In the genomic region with DNA sequence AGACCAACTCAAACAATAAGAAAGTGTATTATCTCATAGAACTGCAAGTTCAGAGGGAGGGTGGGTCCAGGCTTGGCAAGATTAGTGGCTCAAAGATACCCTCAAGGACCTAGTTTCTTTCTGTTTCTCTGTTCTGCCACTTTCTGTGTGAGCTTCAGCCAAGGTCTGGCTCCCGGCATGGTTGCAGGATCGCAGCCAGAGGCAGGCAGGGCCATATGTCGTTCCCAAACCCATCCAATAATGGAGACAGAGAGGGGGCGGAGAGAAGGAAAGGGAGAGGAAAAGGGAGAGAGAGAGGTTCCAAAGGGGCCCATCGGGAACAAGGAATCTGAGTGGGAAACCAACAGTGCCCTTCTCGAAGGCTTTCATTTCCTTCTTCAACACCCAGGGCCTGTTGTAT, we compare ENCODE assay signal across 15 cellular contexts.
DNase-seq lines count a peak whose midpoint lies in the region; ATAC-seq and TF ChIP-seq lines count a peak whose summit lies in the region.
"Had no signal": no experiment of that assay in that cellular context is flagged by ENCODE, and none has a peak within 500 bp of the region (broad histone marks: within the 10 kb centered on the region; RNA-seq: fewer than 3 reads in every experiment).

No MANE protein-coding gene starts in this region.

- H3K9me3 Mint-ChIP-seq in naive thymus-derived CD8-positive, alpha-beta T cell: no peaks in the 10 kb centered on the region
- H3K9me3 Mint-ChIP-seq: activated CD4-positive, alpha-beta T cell treated with anti-CD3 and anti-CD28 coated beads, Interleukin-2, amount 10 ng/mL, durations not matched to agents 7 days and 5 days had no signal

- no peaks in the 10 kb centered on the region for H3K9me3 ChIP-seq in Loucy (ENCODE audit: insufficient read depth, low read depth, low read length)
- no peaks in the 10 kb centered on the region for H3K9me3 ChIP-seq in mammary epithelial cell (replicated peaks; ENCODE audit: insufficient read depth, low read length)
- H3K9me3 ChIP-seq: mucosa of descending colon, prostate gland, upper lobe of left lung had no signal

- H3K4me3 ChIP-seq in Loucy (ENCODE audit: low read length, poor library complexity, severe bottlenecking) (no peak overlapping the region), mammary epithelial cell (replicated peaks in 1 of 3; ENCODE audit: insufficient read depth in 1 of 3, low read depth in 2 of 3, low read length in 3 of 3) (no peak overlapping the region)
- H3K4me3 ChIP-seq: mucosa of descending colon, prostate gland had no signal

- no peaks in the 10 kb centered on the region for H3K9me2 ChIP-seq in Loucy (replicated peaks; ENCODE audit: low read depth, low read length)

- peaks cover 0 to 1% (median 0%) of the 10 kb centered on the region in 5 donors for H3K27me3 Mint-ChIP-seq in naive thymus-derived CD8-positive, alpha-beta T cell
- H3K27me3 Mint-ChIP-seq: activated CD4-positive, alpha-beta T cell treated with anti-CD3 and anti-CD28 coated beads, Interleukin-2, amount 10 ng/mL, durations not matched to agents 7 days and 5 days had no signal

- H4K20me1 ChIP-seq in Loucy (ENCODE audit: insufficient read depth, low read length, poor library complexity, severe bottlenecking) (no peaks in the 10 kb centered on the region), mammary epithelial cell (ENCODE audit: insufficient read depth, low read length) (no peaks in the 10 kb centered on the region)

- in situ Hi-C loops in mammary epithelial cell (cut with MboI; ENCODE audit: low sequenced_read_pairs in 2 of 2): loop anchor here (10.0 to 25.0 kb wide), 3 partner anchors 162 to 519 kb away; a partner anchor contains a TSS

- TF ChIP-seq CTCF in Loucy (conservative IDR thresholded peaks at IDR 0.05; ENCODE audit: low read length) (no peak), mammary epithelial cell (conservative IDR thresholded peaks at IDR 0.05 in 1 of 2, IDR thresholded peaks at IDR 0.05 in 1 of 2; ENCODE audit: extremely low read depth in 1 of 2, insufficient read depth in 1 of 2, low read depth in 1 of 2, low read length in 2 of 2) (no peak)

- dilution Hi-C loops in mammary epithelial cell (cut with HindIII; ENCODE audit: low sequenced_read_pairs): no loop called here

- H3K9ac ChIP-seq in Loucy (ENCODE audit: low read depth, low read length, poor library complexity, severe bottlenecking) (no peak overlapping the region), mammary epithelial cell (ENCODE audit: insufficient read depth, low read length) (no peak overlapping the region)

- no peak for ATAC-seq in naive thymus-derived CD8-positive, alpha-beta T cell
- ATAC-seq in HG03045 (IDR thresholded peaks at IDR 0.05; ENCODE audit: unreplicated experiment) (no peak), GM21515 (IDR thresholded peaks at IDR 0.05; ENCODE audit: unreplicated experiment) (no peak), GM21526 (IDR thresholded peaks at IDR 0.05; ENCODE audit: low FRiP score, unreplicated experiment) (no peak)

- H3K27me3 ChIP-seq in Loucy (ENCODE audit: insufficient read depth, low read length, poor library complexity, severe bottlenecking): no peaks in the 10 kb centered on the region
- H3K27me3 ChIP-seq in mammary epithelial cell (ENCODE audit: insufficient read depth, low read length): no peaks in the 10 kb centered on the region
- H3K27me3 ChIP-seq: upper lobe of left lung had no signal

- peak overlapping the region in 7 of 10 donors; percentile 1 to 96 (median 69) for H3K27ac Mint-ChIP-seq in naive thymus-derived CD8-positive, alpha-beta T cell

- CTCF ChIA-PET in mammary epithelial cell (lab: Charles Lee; ENCODE audit: low non-redundant PET): interaction anchor here (0.7 to 0.8 kb wide), 2 partner anchors 20 to 168 kb away, joined by 3 read pairs; no protein-coding TSS in a partner anchor

- H3K4me1 ChIP-seq in Loucy (ENCODE audit: insufficient read depth, low read length, poor library complexity, severe bottlenecking) (peaks cover 7% of the 10 kb centered on the region), mammary epithelial cell (ENCODE audit: insufficient read depth, low read length) (peaks cover 26% of the 10 kb centered on the region)
- H3K4me1 ChIP-seq: prostate gland had no signal

- H2AFZ ChIP-seq in Loucy (ENCODE audit: low read length) (peak overlapping the region; percentile 22; the same call in 1 of the 2 replicates), mammary epithelial cell (ENCODE audit: low read depth, low read length) (peak overlapping the region; percentile 90)

- peaks cover 11 to 36% (median 20%) of the 10 kb centered on the region in 4 donors for H3K4me1 Mint-ChIP-seq in naive thymus-derived CD8-positive, alpha-beta T cell

- no TSS peak for BruUV-seq in mammary epithelial cell (replicated peaks; lab: Mats Ljungman, UMichigan)

- WGBS in mammary epithelial cell (ENCODE audit: low coverage, missing lambda C conversion rate): 14% methylated on average over 6 of the region's 6 CpGs

- H3K27ac ChIP-seq in mammary epithelial cell (ENCODE audit: insufficient read depth, low read depth, low read length): no peak overlapping the region
- H3K27ac ChIP-seq: C4-2B, prostate gland, upper lobe of left lung had no signal

- H3K79me2 ChIP-seq in Loucy (ENCODE audit: insufficient read depth, low read length): no peaks in the 10 kb centered on the region
- H3K79me2 ChIP-seq in mammary epithelial cell (ENCODE audit: insufficient read depth, low read length): no peaks in the 10 kb centered on the region

- DNase-seq in AG20443 (ENCODE audit: low spot score) (peak; percentile 34), mammary epithelial cell (no peak)
- DNase-seq in naive thymus-derived CD8-positive, alpha-beta T cell: no peak
- no peak for DNase-seq in stimulated activated CD4-positive, alpha-beta T cell treated with anti-CD3 and anti-CD28 coated beads, Interleukin-1b, Interleukin-23, amount 100 ng/mL, for 48 hours
- DNase-seq: activated CD4-positive, alpha-beta T cell treated with anti-CD3 and anti-CD28 coated beads, Interleukin-2, amount 10 ng/mL, durations not matched to agents 7 days and 5 days; mucosa of descending colon; NCI-H2227 treated with DMSO at 0.1 percent for 48 hours had no signal

- POLR2A ChIA-PET in naive thymus-derived CD8-positive, alpha-beta T cell (lab: Charles Lee): interaction anchor here (0.6 kb wide), 1 partner anchor 263 kb away, joined by 4 read pairs; no protein-coding TSS in a partner anchor

- no peaks in the 10 kb centered on the region for H3F3A ChIP-seq in Loucy (ENCODE audit: low read depth)

- H3K36me3 ChIP-seq in Loucy (ENCODE audit: insufficient read depth, low read length) (no peaks in the 10 kb centered on the region), mammary epithelial cell (ENCODE audit: insufficient read depth, low read length) (no peaks in the 10 kb centered on the region)
- H3K36me3 ChIP-seq: prostate gland, upper lobe of left lung had no signal

- H3K4me3 Mint-ChIP-seq in naive thymus-derived CD8-positive, alpha-beta T cell: peak overlapping the region in 1 of 10 donors; percentile 41
- H3K4me3 Mint-ChIP-seq: activated CD4-positive, alpha-beta T cell treated with anti-CD3 and anti-CD28 coated beads, Interleukin-2, amount 10 ng/mL, durations not matched to agents 7 days and 5 days had no signal

- H3K36me3 Mint-ChIP-seq in naive thymus-derived CD8-positive, alpha-beta T cell: no peaks in the 10 kb centered on the region
- H3K36me3 Mint-ChIP-seq: brain had no signal

- intact Hi-C loops in mammary epithelial cell (cut with micrococcal nuclease): loop anchor here (1.0 to 5.0 kb wide), 6 partner anchors 171 to 967 kb away; no protein-coding TSS in a partner anchor

- H3K4me2 ChIP-seq in Loucy (ENCODE audit: low read depth, low read length, poor library complexity, severe bottlenecking): no peak overlapping the region
- H3K4me2 ChIP-seq in mammary epithelial cell (ENCODE audit: insufficient read depth, low read depth, low read length): peak overlapping the region; percentile 77
